1 cellular context compared by ENCODE assay signal in genomic region chr12:118144499-118144898, GRCh38.
A peak's percentile ranks its signal among the peaks of the same experiment; 100 is the strongest.
TF ChIP-seq lines count a peak whose summit lies in the region.

No MANE protein-coding gene starts in this region.

TF ChIP-seq in GM12878, 131 proteins besides CTCF, POLR2A, EP300 and RAD21:
- TF ChIP-seq POLR2AphosphoS5 (IDR thresholded peaks at IDR 0.05; ENCODE audit: low read length) (0 out of 2 replicates have a peak, but pooled peaks have one; percentile 48), PAX8 (IDR thresholded peaks at IDR 0.05) (no peak), SMC3 (IDR thresholded peaks at IDR 0.05; ENCODE audit: borderline replicate concordance, low read length) (no peak)
TF ChIP-seq in GM12878: peak in this region for 1.
